Comparison of ENCODE assay signal across 27 cellular contexts in the genomic region with DNA sequence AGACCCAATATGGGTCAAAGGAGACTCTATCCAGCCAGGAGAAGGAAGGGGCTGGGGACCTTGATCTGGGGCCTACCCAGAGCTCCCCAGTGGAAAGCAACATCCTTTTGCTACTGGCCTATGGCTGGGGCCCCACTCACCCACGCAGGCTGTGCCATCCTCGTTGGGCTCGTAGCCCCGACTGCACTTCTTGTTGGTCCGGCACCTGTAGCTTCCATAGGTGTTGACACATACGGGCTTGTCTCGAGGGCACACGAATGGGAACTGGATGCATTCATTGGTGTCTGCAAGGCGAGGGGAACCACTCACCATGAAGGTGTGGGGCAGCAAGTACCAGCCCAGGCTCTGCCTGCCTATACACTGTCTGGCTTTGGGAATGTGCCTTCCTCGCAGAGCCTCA. TPM values are rescaled to one million over a fixed set of nuclear protein-coding genes. Genes with fewer than 3 reads are reported as not detected.
DNase-seq lines count a peak whose midpoint lies in the region; ATAC-seq lines count a peak whose summit lies in the region.
"Had no signal": no experiment of that assay in that cellular context is flagged by ENCODE, and none has a peak within 500 bp of the region (broad histone marks: within the 10 kb centered on the region; RNA-seq: fewer than 3 reads in every experiment).

No MANE protein-coding gene starts in this region.

- H2BK12ac ChIP-seq in neuronal stem cell (ENCODE audit: low read length), result no peak overlapping the region

- H4K8ac ChIP-seq in neuronal stem cell (ENCODE audit: low read depth, low read length), result no peak overlapping the region

- no peaks in the 10 kb centered on the region for H3K9me2 ChIP-seq in GM23248 (ENCODE audit: insufficient read depth)

- H3F3A ChIP-seq in GM23248 (ENCODE audit: insufficient read depth), result no peaks in the 10 kb centered on the region

- in situ Hi-C loops in GM23248 (cut with MboI), result no loop called here

- H4K91ac ChIP-seq in neuronal stem cell (ENCODE audit: low read depth, low read length, poor library complexity), result no peak overlapping the region

- intact Hi-C loops in sciatic nerve (cut with DNase I), result no loop called here

- no peak overlapping the region for H3K4me2 ChIP-seq in neuronal stem cell (ENCODE audit: insufficient read depth, low read length, poor library complexity, severe bottlenecking)
- H3K4me2 ChIP-seq in GM23248 (ENCODE audit: unreplicated experiment), result no peak overlapping the region
- H3K4me2 ChIP-seq: A549, BLaER1 had no signal

- no peak overlapping the region for H2BK15ac ChIP-seq in neuronal stem cell (ENCODE audit: low read length)

- peak overlapping the region; percentile 14 for H2AK5ac ChIP-seq in neuronal stem cell (ENCODE audit: low read depth, low read length)

- H3K9me3 ChIP-seq in neuronal stem cell (replicated peaks in 1 of 2; ENCODE audit: control insufficient read depth in 2 of 2, insufficient read depth in 1 of 2, low read depth in 1 of 2, low read length in 2 of 2) (no peaks in the 10 kb centered on the region), GM23248 (ENCODE audit: low read depth) (no peaks in the 10 kb centered on the region)
- H3K9me3 ChIP-seq: A549, BE2C, BLaER1 had no signal

- H3K9me3 Mint-ChIP-seq in stimulated activated effector memory CD8-positive, alpha-beta T cell treated with anti-CD3 and anti-CD28 coated beads, Interleukin-12 subunit alpha, Interleukin-12 subunit beta, amount 100 ng/mL, for 72 hours, result no peaks in the 10 kb centered on the region
- H3K9me3 Mint-ChIP-seq: CD4-positive, alpha-beta memory T cell; CD4-positive, CD25-positive, alpha-beta regulatory T cell; CD8-positive, alpha-beta memory T cell had no signal

- H3K18ac ChIP-seq in neuronal stem cell (ENCODE audit: low read length), result peak overlapping the region; percentile 41

- peak overlapping the region; percentile 77 for H3K27ac Mint-ChIP-seq in stimulated activated effector memory CD8-positive, alpha-beta T cell treated with anti-CD3 and anti-CD28 coated beads, Interleukin-12 subunit alpha, Interleukin-12 subunit beta, amount 100 ng/mL, for 72 hours
- H3K27ac Mint-ChIP-seq: CD4-positive, alpha-beta memory T cell; CD4-positive, CD25-positive, alpha-beta regulatory T cell had no signal

- H3K79me2 ChIP-seq in GM23248 (ENCODE audit: insufficient read depth), result no peaks in the 10 kb centered on the region

- WGBS in neuronal stem cell (ENCODE audit: extremely low coverage in 2 of 2, insufficient read length in 2 of 2, insufficient replicate concordance in 1 of 2), 2 donors, result no CpG with 5 or more reads among the region's 10 CpGs
- WGBS in GM23248 (ENCODE audit: low coverage in 1 of 2, low lambda C conversion rate in 2 of 2, missing lambda C conversion rate in 2 of 2), 2 experiments, result 80 to 86% methylated on average over 10 of the region's 10 CpGs

- H3K79me1 ChIP-seq in neuronal stem cell (ENCODE audit: low read depth, low read length), result peaks cover 2% of the 10 kb centered on the region

- H3K4me3 ChIP-seq in neuronal stem cell (ENCODE audit: low read length in 2 of 2), result no peak overlapping the region
- H3K4me3 ChIP-seq in GM23248, result no peak overlapping the region
- H3K4me3 ChIP-seq: A549, BLaER1, GM12878 had no signal

- DNase-seq in activated effector memory CD4-positive, alpha-beta T cell treated with anti-CD3 and anti-CD28 coated beads, Interleukin-2, amount 50 U/mL, for 16 hours, result peak; percentile 42
- no peak for DNase-seq in activated effector memory CD4-positive, alpha-beta T cell treated with Interleukin-2 at 50 U/mL for 16 hours
- DNase-seq in neuronal stem cell (ENCODE audit: low spot score) (no peak), sciatic nerve (ENCODE audit: low spot score) (peak; percentile 37), NCI-H226 (no peak), GM23248 (no peak)
- no peak for DNase-seq in stimulated activated effector memory CD8-positive, alpha-beta T cell treated with anti-CD3 and anti-CD28 coated beads, Interleukin-12 subunit alpha, Interleukin-12 subunit beta, amount 100 ng/mL, for 72 hours (ENCODE audit: low spot score in 2 of 2)
- no peak for DNase-seq in central memory CD4-positive, alpha-beta T cell
- DNase-seq: BE2C; C1 segment of cervical spinal cord; CD4-positive, alpha-beta memory T cell; CD4-positive, CD25-positive, alpha-beta regulatory T cell; CD8-positive, alpha-beta memory T cell; COR-L47; DMS 273 treated with DMSO at 0.1 percent for 48 hours; DMS153; DMS53; DMS79; DND-41; EL; GDM1 had no signal

- H2AFZ ChIP-seq in neuronal stem cell (ENCODE audit: low read length) (no peak overlapping the region), GM23248 (no peak overlapping the region)

- H3K4me1 Mint-ChIP-seq in stimulated activated effector memory CD8-positive, alpha-beta T cell treated with anti-CD3 and anti-CD28 coated beads, Interleukin-12 subunit alpha, Interleukin-12 subunit beta, amount 100 ng/mL, for 72 hours, result peaks cover 30% of the 10 kb centered on the region
- H3K4me1 Mint-ChIP-seq: CD14-positive monocyte; CD4-positive, alpha-beta memory T cell; CD4-positive, CD25-positive, alpha-beta regulatory T cell; CD8-positive, alpha-beta memory T cell had no signal

- H4K20me1 ChIP-seq in GM23248 (ENCODE audit: insufficient read depth), result no peaks in the 10 kb centered on the region
- H4K20me1 ChIP-seq: BLaER1 had no signal

- H3K27me3 ChIP-seq in neuronal stem cell (ENCODE audit: control insufficient read depth in 3 of 3, insufficient read depth in 3 of 3, low read depth in 1 of 3, low read length in 3 of 3) (peaks cover 0 to 4% (median 0%) of the 10 kb centered on the region in 3 experiments), GM23248 (replicated peaks; ENCODE audit: insufficient read depth) (peaks cover 15% of the 10 kb centered on the region)
- H3K27me3 ChIP-seq: BE2C, BLaER1 had no signal

- H3K9ac ChIP-seq in neuronal stem cell (ENCODE audit: low read depth, low read length, poor library complexity), result no peak overlapping the region
- H3K9ac ChIP-seq in GM23248, result no peak overlapping the region
- H3K9ac ChIP-seq: BLaER1 had no signal

- H3K14ac ChIP-seq in neuronal stem cell (ENCODE audit: low read length), result no peak overlapping the region

- H3K4ac ChIP-seq in neuronal stem cell (ENCODE audit: low read length), result no peak overlapping the region

- no peaks in the 10 kb centered on the region for H3K36me3 Mint-ChIP-seq in stimulated activated effector memory CD8-positive, alpha-beta T cell treated with anti-CD3 and anti-CD28 coated beads, Interleukin-12 subunit alpha, Interleukin-12 subunit beta, amount 100 ng/mL, for 72 hours
- H3K36me3 Mint-ChIP-seq: CD14-positive monocyte; CD4-positive, alpha-beta memory T cell; CD8-positive, alpha-beta memory T cell had no signal

- no peak overlapping the region for H2BK5ac ChIP-seq in neuronal stem cell (ENCODE audit: low read length)

- no peak overlapping the region for H3K4me3 Mint-ChIP-seq in stimulated activated effector memory CD8-positive, alpha-beta T cell treated with anti-CD3 and anti-CD28 coated beads, Interleukin-12 subunit alpha, Interleukin-12 subunit beta, amount 100 ng/mL, for 72 hours
- H3K4me3 Mint-ChIP-seq: CD14-positive monocyte; CD4-positive, alpha-beta memory T cell; CD4-positive, CD25-positive, alpha-beta regulatory T cell; CD8-positive, alpha-beta memory T cell had no signal

- H3K36me3 ChIP-seq in neuronal stem cell (replicated peaks in 1 of 2; ENCODE audit: control insufficient read depth in 2 of 2, insufficient read depth in 2 of 2, low read length in 2 of 2) (no peaks in the 10 kb centered on the region), GM23248 (ENCODE audit: low read depth) (no peaks in the 10 kb centered on the region)
- H3K36me3 ChIP-seq: BE2C, BLaER1 had no signal

- ATAC-seq in sciatic nerve, result no peak
- ATAC-seq in stimulated activated effector memory CD8-positive, alpha-beta T cell treated with anti-CD3 and anti-CD28 coated beads, Interleukin-12 subunit alpha, Interleukin-12 subunit beta, amount 100 ng/mL, for 72 hours, result no peak
- ATAC-seq: A549, GM12878 had no signal

- H3K4me1 ChIP-seq in neuronal stem cell (ENCODE audit: control insufficient read depth in 2 of 2, insufficient read depth in 1 of 2, low read depth in 1 of 2, low read length in 2 of 2) (no peaks in the 10 kb centered on the region), GM23248 (ENCODE audit: insufficient read depth) (peaks cover 5% of the 10 kb centered on the region)
- H3K4me1 ChIP-seq: BE2C, BLaER1 had no signal

- no peak overlapping the region for H3K27ac ChIP-seq in neuronal stem cell (replicated peaks; ENCODE audit: low read length)
- no peak overlapping the region for H3K27ac ChIP-seq in GM23248
- H3K27ac ChIP-seq: 22Rv1, BLaER1 had no signal

- H2BK120ac ChIP-seq in neuronal stem cell (ENCODE audit: low read depth, low read length), result no peak overlapping the region

- peak overlapping the region; percentile 1 for H3K23ac ChIP-seq in neuronal stem cell (ENCODE audit: low read depth, low read length, poor library complexity)

RNA-seq across cellular contexts. Expression of a gene that starts 30.5 kb away (rescaled TPM):
- polyA plus RNA-seq in neuronal stem cell (2013, experiment 1 of 2), result under 0.01 TPM
- polyA plus RNA-seq in neuronal stem cell (2013, experiment 2 of 2), result 0.01 TPM
- total RNA-seq in sciatic nerve, result 4.6 TPM
- total RNA-seq in GM23248 (2014; rRNA removed; shearing (Covaris generic)), result not detected in 2 replicates
- polyA plus RNA-seq in GM23248 (2016; fragmentation: Nextera tagmentation; extraction: Ambion mirVana), result not detected in 2 replicates
- total RNA-seq: G401, GM12878 had no signal
- polyA plus RNA-seq: CD14-positive monocyte had no signal

Comparison
In these comparisons a context has a peak if more than half of its experiments do, and no peak if none do; other contexts are left out.
1. DNase-seq: peak in activated effector memory CD4-positive, alpha-beta T cell treated with anti-CD3 and anti-CD28 coated beads, Interleukin-2, amount 50 U/mL, for 16 hours (single experiment) and sciatic nerve (single experiment); none in activated effector memory CD4-positive, alpha-beta T cell treated with Interleukin-2 at 50 U/mL for 16 hours (single experiment), neuronal stem cell (single experiment), stimulated activated effector memory CD8-positive, alpha-beta T cell treated with anti-CD3 and anti-CD28 coated beads, Interleukin-12 subunit alpha, Interleukin-12 subunit beta, amount 100 ng/mL, for 72 hours (0 of 2), central memory CD4-positive, alpha-beta T cell (single experiment), NCI-H226 (single experiment) and GM23248 (single experiment).